15 cellular contexts compared by ENCODE assay signal in genomic region chr11:3954448-3955298, GRCh38.
DNase-seq lines count a peak whose midpoint lies in the region; ATAC-seq and TF ChIP-seq lines count a peak whose summit lies in the region.
"Had no signal": no experiment of that assay in that cellular context is flagged by ENCODE, and none has a peak within 500 bp of the region (broad histone marks: within the 10 kb centered on the region; RNA-seq: fewer than 3 reads in every experiment).

No MANE protein-coding gene starts in this region.

- peaks cover 8% of the 10 kb centered on the region for H3K36me3 Mint-ChIP-seq in CD4-positive, alpha-beta T cell (ENCODE audit: low read depth)
- H3K36me3 Mint-ChIP-seq in activated CD8-positive, alpha-beta T cell treated with anti-CD3 and anti-CD28 coated beads for 36 hours (ENCODE audit: low read depth): peaks cover 14% of the 10 kb centered on the region

- H3K27me3 Mint-ChIP-seq in CD4-positive, alpha-beta T cell: no peaks in the 10 kb centered on the region
- no peaks in the 10 kb centered on the region for H3K27me3 Mint-ChIP-seq in activated CD8-positive, alpha-beta T cell treated with anti-CD3 and anti-CD28 coated beads for 36 hours

- H3K36me3 ChIP-seq in HEK293 (ENCODE audit: control insufficient read depth in 2 of 2, insufficient read depth in 1 of 2, low read length in 2 of 2): no peaks in the 10 kb centered on the region
- H3K36me3 ChIP-seq: BLaER1, Peyer's patch, uterus had no signal

- H3K4me1 ChIP-seq in HEK293 (ENCODE audit: control insufficient read depth, insufficient read depth, low read length): no peaks in the 10 kb centered on the region

- no peak overlapping the region for H3K4me3 ChIP-seq in HEK293 (ENCODE audit: low read depth, low read length)
- H3K4me3 ChIP-seq: BLaER1, Peyer's patch, uterus had no signal

- peak overlapping the region; percentile 96 for H3K27ac Mint-ChIP-seq in CD4-positive, alpha-beta T cell
- H3K27ac Mint-ChIP-seq in activated CD8-positive, alpha-beta T cell treated with anti-CD3 and anti-CD28 coated beads for 36 hours: peak overlapping the region; percentile 91

- no peak for DNase-seq in CD4-positive, alpha-beta T cell
- peak; percentile 25 for DNase-seq in activated CD8-positive, alpha-beta T cell treated with anti-CD3 and anti-CD28 coated beads for 36 hours
- DNase-seq in glomerular visceral epithelial cell (ENCODE audit: extremely low spot score) (peak; percentile 41), omental fat pad (ENCODE audit: low spot score) (no peak), NOMO-1 treated with DMSO at 0.1 percent for 48 hours (lab: John Stamatoyannopoulos, UW; ENCODE audit: unreplicated experiment) (no peak)
- DNase-seq in stimulated activated CD4-positive, alpha-beta T cell treated with anti-CD3 and anti-CD28 coated beads, Interleukin-4, amount 100 ng/mL, for 24 hours: no peak
- DNase-seq: amygdala, KG1, NCI-H2227 treated with DMSO at 0.1 percent for 48 hours, Peyer's patch, uterus had no signal

- intact Hi-C loops in CD4-positive, alpha-beta T cell (cut with DNase I, micrococcal nuclease): no loop called here
- intact Hi-C loops in activated CD8-positive, alpha-beta T cell treated with anti-CD3 and anti-CD28 coated beads for 36 hours (cut with micrococcal nuclease): loop anchor here (5.0 kb wide), 1 partner anchor 97 kb away; the partner anchor contains the start of gene STIM1

- H3K4me3 Mint-ChIP-seq in CD4-positive, alpha-beta T cell: peak overlapping the region; percentile 1
- peak overlapping the region; percentile 24 for H3K4me3 Mint-ChIP-seq in activated CD8-positive, alpha-beta T cell treated with anti-CD3 and anti-CD28 coated beads for 36 hours

- H3K27ac ChIP-seq in CD4-positive, alpha-beta T cell (ENCODE audit: low read depth, low read length): no peak overlapping the region
- no peak overlapping the region for H3K27ac ChIP-seq in HEK293 (ENCODE audit: extremely low read depth, low read depth, low read length)
- H3K27ac ChIP-seq: BLaER1, Peyer's patch, uterus had no signal

- no peaks in the 10 kb centered on the region for H3K27me3 ChIP-seq in CD4-positive, alpha-beta T cell (ENCODE audit: control insufficient read depth, insufficient read depth, low read length)
- H3K27me3 ChIP-seq: BLaER1, Peyer's patch, uterus had no signal

- CTCF ChIA-PET in CD4-positive, alpha-beta T cell (lab: Charles Lee): interaction anchor here (2.0 to 2.3 kb wide), 2 partner anchors 100 to 118 kb away, joined by 6 to 7 read pairs; partner anchors contain the start of gene STIM1
- CTCF ChIA-PET in HEK293 (lab: Yijun Ruan, JAX): interaction anchor here (1.4 kb wide), 1 partner anchor 100 kb away, joined by 4 read pairs; the partner anchor contains the start of gene STIM1
- CTCF ChIA-PET in activated CD8-positive, alpha-beta T cell treated with anti-CD3 and anti-CD28 coated beads for 36 hours (lab: Charles Lee): interaction anchor here (0.7 to 4.3 kb wide), 9 partner anchors 12 to 118 kb away, joined by 3 to 21 read pairs (median 3); partner anchors contain the start of gene STIM1

- peaks cover 2% of the 10 kb centered on the region for H3K9me3 Mint-ChIP-seq in CD4-positive, alpha-beta T cell
- no peaks in the 10 kb centered on the region for H3K9me3 Mint-ChIP-seq in activated CD8-positive, alpha-beta T cell treated with anti-CD3 and anti-CD28 coated beads for 36 hours

- H3K4me1 Mint-ChIP-seq in CD4-positive, alpha-beta T cell (ENCODE audit: low read depth): peaks cover 88% of the 10 kb centered on the region
- H3K4me1 Mint-ChIP-seq in activated CD8-positive, alpha-beta T cell treated with anti-CD3 and anti-CD28 coated beads for 36 hours (ENCODE audit: low read depth): peaks cover 87% of the 10 kb centered on the region

- no peak for ATAC-seq in CD4-positive, alpha-beta T cell (ENCODE audit: poor library complexity)
- peak; percentile 60 for ATAC-seq in activated CD8-positive, alpha-beta T cell treated with anti-CD3 and anti-CD28 coated beads for 36 hours
- ATAC-seq in omental fat pad (ENCODE audit: low FRiP score): no peak
- no peak for ATAC-seq in GM18858 (IDR thresholded peaks at IDR 0.05; ENCODE audit: unreplicated experiment)
- ATAC-seq: sciatic nerve had no signal

- POLR2A ChIA-PET in CD4-positive, alpha-beta T cell (lab: Charles Lee): interaction anchor here (0.6 to 1.3 kb wide), 4 partner anchors 8 to 113 kb away, joined by 3 to 5 read pairs (median 4); partner anchors contain the start of genes RHOG and STIM1
- POLR2A ChIA-PET in HEK293 (lab: Yijun Ruan, JAX): no interaction called here
- POLR2A ChIA-PET in activated CD8-positive, alpha-beta T cell treated with anti-CD3 and anti-CD28 coated beads for 36 hours (lab: Charles Lee): interaction anchor here (1.0 to 3.2 kb wide), 7 partner anchors 7 to 118 kb away, joined by 3 to 11 read pairs (median 3); partner anchors contain the start of gene STIM1

- no peak for TF ChIP-seq CTCF in CD4-positive, alpha-beta T cell (IDR thresholded peaks at IDR 0.05)
- TF ChIP-seq CTCF in HEK293 (tag by site-specific recombination; IDR thresholded peaks at IDR 0.05): no peak
- TF ChIP-seq CTCF in activated CD8-positive, alpha-beta T cell treated with anti-CD3 and anti-CD28 coated beads for 36 hours (IDR thresholded peaks at IDR 0.05): no peak
- no peak for TF ChIP-seq CTCF in omental fat pad (IDR thresholded peaks at IDR 0.05)

- no peaks in the 10 kb centered on the region for H3K9me3 ChIP-seq in CD4-positive, alpha-beta T cell (ENCODE audit: control insufficient read depth, low read length)
- no peaks in the 10 kb centered on the region for H3K9me3 ChIP-seq in HEK293 (ENCODE audit: control insufficient read depth, insufficient read depth, low read depth, low read length)
- H3K9me3 ChIP-seq: BLaER1, Peyer's patch, uterus had no signal

TF ChIP-seq in HEK293, 187 proteins besides CTCF, POLR2A, EP300 and RAD21:
- TF ChIP-seq ZNF146 (tag by site-specific recombination; IDR thresholded peaks at IDR 0.05) (0 out of 2 replicates have a peak, but pooled peaks have one; percentile 22), ZIC2 (tag by site-specific recombination; IDR thresholded peaks at IDR 0.05) (no peak), ZNF350 (tag by site-specific recombination; IDR thresholded peaks at IDR 0.05) (no peak), ATF2 (tag by site-specific recombination; IDR thresholded peaks at IDR 0.05; ENCODE audit: low read depth) (no peak), ZNF843 (tag by site-specific recombination; IDR thresholded peaks at IDR 0.05) (no peak), SCRT1 (tag by site-specific recombination; IDR thresholded peaks at IDR 0.05; ENCODE audit: borderline replicate concordance) (no peak)

Comparison
In these comparisons a context has a peak if more than half of its experiments do, and no peak if none do; other contexts are left out.
1. DNase-seq: peak in activated CD8-positive, alpha-beta T cell treated with anti-CD3 and anti-CD28 coated beads for 36 hours (single experiment) and glomerular visceral epithelial cell (single experiment); none in CD4-positive, alpha-beta T cell (0 of 10), stimulated activated CD4-positive, alpha-beta T cell treated with anti-CD3 and anti-CD28 coated beads, Interleukin-4, amount 100 ng/mL, for 24 hours (single experiment), omental fat pad (single experiment) and NOMO-1 treated with DMSO at 0.1 percent for 48 hours (single experiment).